ENCODE assay signal across 21 cellular contexts in the genomic region with DNA sequence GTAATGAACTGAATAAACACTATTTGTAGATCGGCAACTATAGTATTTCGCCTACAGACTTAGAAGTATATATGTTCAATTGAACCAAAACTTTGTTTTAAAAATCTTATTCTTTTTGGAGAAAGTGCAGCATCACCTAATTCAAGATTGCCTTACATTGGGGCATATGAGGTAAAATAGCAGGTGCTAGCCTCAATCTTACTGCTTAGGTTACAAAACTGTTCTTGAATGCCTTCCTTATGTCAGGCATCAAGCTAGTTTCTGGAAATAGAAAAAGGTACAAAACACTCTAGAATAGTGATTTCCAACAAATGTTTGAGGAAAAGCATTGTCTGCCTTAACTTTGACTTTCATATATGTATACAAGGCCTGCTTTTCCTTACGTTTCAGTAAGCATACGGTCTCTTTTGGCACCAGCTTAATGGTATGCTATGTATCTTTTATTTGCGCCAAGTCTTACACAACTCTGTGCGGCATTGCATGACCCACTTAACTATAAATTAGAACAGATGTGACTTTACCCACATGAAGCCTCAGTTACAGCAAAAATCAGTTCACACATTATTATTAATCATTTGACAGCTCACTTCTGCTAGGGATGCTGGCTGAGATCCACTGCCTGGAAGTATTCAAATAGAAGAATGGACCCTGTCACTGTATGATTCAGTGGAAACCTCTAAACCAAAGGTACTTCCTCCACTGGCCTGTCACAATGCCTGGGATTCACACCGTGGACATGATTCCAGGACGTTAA.
DNase-seq lines count a peak whose midpoint lies in the region; ATAC-seq, FAIRE-seq and TF ChIP-seq lines count a peak whose summit lies in the region.
"Had no signal": no experiment of that assay in that cellular context is flagged by ENCODE, and none has a peak within 500 bp of the region (broad histone marks: within the 10 kb centered on the region; RNA-seq: fewer than 3 reads in every experiment).

No MANE protein-coding gene starts in this region.

- no peaks in the 10 kb centered on the region for H3K79me2 ChIP-seq in fibroblast of lung (ENCODE audit: control insufficient read depth, insufficient read depth, low read length)

- H3K4me1 Mint-ChIP-seq in stimulated activated naive B cell treated with anti-CD40 and anti-IgM and Interleukin-4, amounts not matched to agents 10 μg/mL and 1 μg/mL and 100 μg/mL, for 72 hours = no peaks in the 10 kb centered on the region
- H3K4me1 Mint-ChIP-seq: endodermal cell; naive thymus-derived CD4-positive, alpha-beta T cell; T-helper 17 cell had no signal

- H3K27ac ChIP-seq in fibroblast of lung (ENCODE audit: insufficient read depth, low read length) = no peak overlapping the region
- H3K27ac ChIP-seq: RWPE1, spleen, thyroid gland had no signal

- no peak for TF ChIP-seq CTCF in fibroblast of lung (conservative IDR thresholded peaks at IDR 0.05 in 1 of 2, IDR thresholded peaks at IDR 0.05 in 1 of 2; ENCODE audit: low read depth in 1 of 2, low read length in 2 of 2)

- H3K36me3 ChIP-seq in fibroblast of lung (ENCODE audit: control insufficient read depth, insufficient read depth, low read length) = no peaks in the 10 kb centered on the region
- H3K36me3 ChIP-seq: spleen, thyroid gland had no signal

- H2AFZ ChIP-seq in fibroblast of lung (ENCODE audit: low read length) = no peak overlapping the region

- H3K9me3 Mint-ChIP-seq in stimulated activated naive B cell treated with anti-CD40 and anti-IgM and Interleukin-4, amounts not matched to agents 10 μg/mL and 1 μg/mL and 100 μg/mL, for 72 hours = peaks cover 0 to under 1% of the 10 kb centered on the region in 2 donors

- FAIRE-seq in frontal cortex (lab: Jason Lieb, UNC) = no peak
- FAIRE-seq: GM19239 had no signal

- DNase-seq in EH (ENCODE audit: low read depth) = peak; percentile 64
- peak; percentile 26 for DNase-seq in NCI-H460 (ENCODE audit: extremely low read depth, low read depth)
- peak; percentile 62 to 86 for DNase-seq in fibroblast of lung (ENCODE audit: low read depth in 2 of 2)
- DNase-seq in putamen (ENCODE audit: low spot score) = peak; percentile 44
- no peak for DNase-seq in frontal cortex (ENCODE audit: low spot score in 2 of 2)
- DNase-seq in stimulated activated naive B cell treated with anti-CD40 and anti-IgM and Interleukin-4, amounts not matched to agents 10 μg/mL and 1 μg/mL and 100 μg/mL, for 72 hours = no peak
- DNase-seq: activated CD8-positive, alpha-beta T cell treated with anti-CD3 and anti-CD28 coated beads, Interleukin-2, amount 10 ng/mL, durations not matched to agents 7 days and 5 days; activated T-cell treated with anti-CD3 and anti-CD28 coated beads, Interleukin-2, amount 50 U/mL, for 72 hours; central memory CD4-positive, alpha-beta T cell; endodermal cell; H9; naive thymus-derived CD4-positive, alpha-beta T cell; NCI-H1436; posterior cingulate gyrus; spleen; T-helper 17 cell; thyroid gland had no signal

- no peaks in the 10 kb centered on the region for H3K4me1 ChIP-seq in fibroblast of lung (ENCODE audit: control insufficient read depth, extremely low read depth, insufficient read depth, low read length)
- H3K4me1 ChIP-seq: spleen, thyroid gland had no signal

- no peaks in the 10 kb centered on the region for H4K20me1 ChIP-seq in fibroblast of lung (ENCODE audit: control insufficient read depth, extremely low read depth, insufficient read depth, low read length)

- ATAC-seq in GM19324 (IDR thresholded peaks at IDR 0.05; ENCODE audit: low FRiP score, unreplicated experiment) = no peak
- no peak for ATAC-seq in stimulated activated naive B cell treated with anti-CD40 and anti-IgM and Interleukin-4, amounts not matched to agents 10 μg/mL and 1 μg/mL and 100 μg/mL, for 72 hours (replicated peaks)
- ATAC-seq: activated CD8-positive, alpha-beta T cell treated with anti-CD3 and anti-CD28 coated beads, Interleukin-2, amount 10 ng/mL, durations not matched to agents 7 days and 5 days; activated T-cell treated with anti-CD3 and anti-CD28 coated beads, Interleukin-2, amount 50 U/mL, for 72 hours; naive thymus-derived CD4-positive, alpha-beta T cell; T-helper 17 cell; WTC11 had no signal

- H3K27me3 ChIP-seq in fibroblast of lung (ENCODE audit: control insufficient read depth, insufficient read depth, low read length) = no peaks in the 10 kb centered on the region
- H3K27me3 ChIP-seq: spleen, thyroid gland had no signal

- no peaks in the 10 kb centered on the region for H3K27me3 Mint-ChIP-seq in stimulated activated naive B cell treated with anti-CD40 and anti-IgM and Interleukin-4, amounts not matched to agents 10 μg/mL and 1 μg/mL and 100 μg/mL, for 72 hours
- H3K27me3 Mint-ChIP-seq: naive thymus-derived CD4-positive, alpha-beta T cell had no signal

- H3K4me2 ChIP-seq in fibroblast of lung (ENCODE audit: extremely low read depth, insufficient read depth, low read length) = no peak overlapping the region

- no peak overlapping the region for H3K4me3 ChIP-seq in fibroblast of lung (replicated peaks in 1 of 4; ENCODE audit: control extremely low read depth in 1 of 4, insufficient read depth in 1 of 4, low read depth in 3 of 4, low read length in 4 of 4)
- H3K4me3 ChIP-seq: spleen, thyroid gland had no signal

- H3K9me3 ChIP-seq in fibroblast of lung (ENCODE audit: control insufficient read depth, insufficient read depth, low read depth, low read length) = no peaks in the 10 kb centered on the region
- H3K9me3 ChIP-seq: thyroid gland had no signal

- no peak overlapping the region for H3K27ac Mint-ChIP-seq in stimulated activated naive B cell treated with anti-CD40 and anti-IgM and Interleukin-4, amounts not matched to agents 10 μg/mL and 1 μg/mL and 100 μg/mL, for 72 hours
- H3K27ac Mint-ChIP-seq: activated CD8-positive, alpha-beta T cell treated with anti-CD3 and anti-CD28 coated beads, Interleukin-2, amount 10 ng/mL, durations not matched to agents 7 days and 5 days; activated T-cell treated with anti-CD3 and anti-CD28 coated beads, Interleukin-2, amount 50 U/mL, for 72 hours; endodermal cell; H9; naive thymus-derived CD4-positive, alpha-beta T cell; T-helper 17 cell; WTC11 had no signal

- no peak overlapping the region for H3K4me3 Mint-ChIP-seq in stimulated activated naive B cell treated with anti-CD40 and anti-IgM and Interleukin-4, amounts not matched to agents 10 μg/mL and 1 μg/mL and 100 μg/mL, for 72 hours
- H3K4me3 Mint-ChIP-seq: activated CD8-positive, alpha-beta T cell treated with anti-CD3 and anti-CD28 coated beads, Interleukin-2, amount 10 ng/mL, durations not matched to agents 7 days and 5 days; activated T-cell treated with anti-CD3 and anti-CD28 coated beads, Interleukin-2, amount 50 U/mL, for 72 hours; endodermal cell; H9; naive thymus-derived CD4-positive, alpha-beta T cell; T-helper 17 cell; WTC11 had no signal

- H3K9ac ChIP-seq in fibroblast of lung (ENCODE audit: insufficient read depth, low read length) = no peak overlapping the region

- no peaks in the 10 kb centered on the region for H3K36me3 Mint-ChIP-seq in stimulated activated naive B cell treated with anti-CD40 and anti-IgM and Interleukin-4, amounts not matched to agents 10 μg/mL and 1 μg/mL and 100 μg/mL, for 72 hours
- H3K36me3 Mint-ChIP-seq: naive thymus-derived CD4-positive, alpha-beta T cell had no signal

Comparison
In these comparisons a context has a peak if more than half of its experiments do, and no peak if none do; other contexts are left out.
1. DNase-seq: peak in EH (single experiment), NCI-H460 (single experiment), fibroblast of lung (2 of 2) and putamen (single experiment); none in frontal cortex (0 of 2) and stimulated activated naive B cell treated with anti-CD40 and anti-IgM and Interleukin-4, amounts not matched to agents 10 μg/mL and 1 μg/mL and 100 μg/mL, for 72 hours (single experiment).